1 cellular context compared by ENCODE assay signal in genomic region chr4:98290511-98290910, GRCh38.
TF ChIP-seq lines count a peak whose summit lies in the region.

No MANE protein-coding gene starts in this region.

TF ChIP-seq in K562, 482 proteins besides CTCF, POLR2A, EP300 and RAD21 (continued from another document):
- TF ChIP-seq ATF3 (IDR thresholded peaks at IDR 0.05) (peak; percentile 41; the same call in 1 of the 2 replicates), ATF3 (CRISPR knock-in tag; conservative IDR thresholded peaks at IDR 0.05) (no peak), ATF4 (CRISPR knock-in tag; IDR thresholded peaks at IDR 0.05) (peak; percentile 78), TRIM24 (IDR thresholded peaks at IDR 0.05) (peak; percentile 52 to 70; a peak in 2 of 4 replicates), PTRF (tag; IDR thresholded peaks at IDR 0.05) (no peak), ATF7 (IDR thresholded peaks at IDR 0.05) (0 out of 2 replicates have a peak, but pooled peaks have one; percentile 12), POLR2H (tag; IDR thresholded peaks at IDR 0.05; ENCODE audit: low read depth) (0 out of 2 replicates have a peak, but pooled peaks have one; percentile 17), CEBPG (CRISPR knock-in tag; IDR thresholded peaks at IDR 0.05) (peak; percentile 70), CEBPG (tag; conservative IDR thresholded peaks at IDR 0.05 in 1 of 2, IDR thresholded peaks at IDR 0.05 in 1 of 2) (peak; percentile 28 to 87; a peak in 2 of 4 replicates)
